Comparison of ENCODE assay signal across 8 cellular contexts in genomic region chr5:16690243-16690839, GRCh38.
DNase-seq lines count a peak whose midpoint lies in the region; ATAC-seq and TF ChIP-seq lines count a peak whose summit lies in the region.

No MANE protein-coding gene starts in this region.

- TF ChIP-seq POLR2A in upper lobe of left lung (IDR thresholded peaks at IDR 0.05), result no peak

- CTCF ChIA-PET in AG04450 (lab: Charles Lee), result interaction anchor here (0.5 to 3.9 kb wide), 17 partner anchors 7 to 598 kb away, joined by 3 to 15 read pairs (median 5); no protein-coding TSS in a partner anchor

- POLR2A ChIA-PET in AG04450 (lab: Yijun Ruan, JAX), result no interaction called here

- H3K4me1 ChIP-seq in upper lobe of left lung, result no peaks in the 10 kb centered on the region

- TF ChIP-seq CTCF in AG04450 (IDR thresholded peaks at IDR 0.05; ENCODE audit: low read depth, low read length) (peak; percentile 84), GM12874 (IDR thresholded peaks at IDR 0.05; ENCODE audit: insufficient read depth, low read depth, low read length) (peak; percentile 86), upper lobe of left lung (IDR thresholded peaks at IDR 0.05) (peak in 5 of 6 experiments; percentile 19 to 52 (median 47))

- peaks cover 0 to 88% (median 39%) of the 10 kb centered on the region in 4 donors for H3K36me3 ChIP-seq in upper lobe of left lung

- no peaks in the 10 kb centered on the region for H3K9me3 ChIP-seq in AG04450 (ENCODE audit: control insufficient read depth, insufficient read depth, low read length)
- no peaks in the 10 kb centered on the region for H3K9me3 ChIP-seq in upper lobe of left lung

- no peak for TF ChIP-seq EP300 in upper lobe of left lung (IDR thresholded peaks at IDR 0.05)

- H3K27ac ChIP-seq in AG04450 (ENCODE audit: low read depth, low read length), result no peak overlapping the region
- no peak overlapping the region for H3K27ac ChIP-seq in upper lobe of left lung

- DNase-seq in AG04450 (ENCODE audit: low read depth, low spot score), result no peak
- peak; percentile 45 for DNase-seq in NCI-H2227 (lab: John Stamatoyannopoulos, UW; ENCODE audit: unreplicated experiment)
- DNase-seq in amniotic epithelial cell (ENCODE audit: low read depth), result peak; percentile 40
- DNase-seq in kidney glomerular epithelial cell (lab: John Stamatoyannopoulos, UW), result peak; percentile 23
- no peak for DNase-seq in upper lobe of left lung
- DNase-seq in stimulated activated naive CD4-positive, alpha-beta T cell (lab: John Stamatoyannopoulos, UW), result no peak

- peak; percentile 92 for ATAC-seq in HG02885 (IDR thresholded peaks at IDR 0.05; ENCODE audit: poor library complexity, unreplicated experiment)
- peak; percentile 56 to 80 for ATAC-seq in upper lobe of left lung (ENCODE audit: low FRiP score in 2 of 2)

- 65 to 67% methylated on average over 7 of the region's 7 CpGs for WGBS in upper lobe of left lung, 2 donors

- no peaks in the 10 kb centered on the region for H3K27me3 ChIP-seq in AG04450 (ENCODE audit: control insufficient read depth, insufficient read depth, low read length)
- H3K27me3 ChIP-seq in upper lobe of left lung, result no peaks in the 10 kb centered on the region

- no peak overlapping the region for H3K4me3 ChIP-seq in AG04450 (ENCODE audit: low read depth, low read length)
- no peak overlapping the region for H3K4me3 ChIP-seq in upper lobe of left lung

Comparison
In these comparisons a context has a peak if more than half of its experiments do, and no peak if none do; other contexts are left out.
1. DNase-seq: peak in NCI-H2227 (single experiment), amniotic epithelial cell (single experiment) and kidney glomerular epithelial cell (single experiment); none in AG04450 (single experiment), upper lobe of left lung (0 of 2) and stimulated activated naive CD4-positive, alpha-beta T cell (0 of 6).
2. Peak in every context shown above with its lines, with median percentiles within 50 percentile points of each other: CTCF ChIP-seq.